ENCODE assay signal across 1 cellular context in the genomic region with DNA sequence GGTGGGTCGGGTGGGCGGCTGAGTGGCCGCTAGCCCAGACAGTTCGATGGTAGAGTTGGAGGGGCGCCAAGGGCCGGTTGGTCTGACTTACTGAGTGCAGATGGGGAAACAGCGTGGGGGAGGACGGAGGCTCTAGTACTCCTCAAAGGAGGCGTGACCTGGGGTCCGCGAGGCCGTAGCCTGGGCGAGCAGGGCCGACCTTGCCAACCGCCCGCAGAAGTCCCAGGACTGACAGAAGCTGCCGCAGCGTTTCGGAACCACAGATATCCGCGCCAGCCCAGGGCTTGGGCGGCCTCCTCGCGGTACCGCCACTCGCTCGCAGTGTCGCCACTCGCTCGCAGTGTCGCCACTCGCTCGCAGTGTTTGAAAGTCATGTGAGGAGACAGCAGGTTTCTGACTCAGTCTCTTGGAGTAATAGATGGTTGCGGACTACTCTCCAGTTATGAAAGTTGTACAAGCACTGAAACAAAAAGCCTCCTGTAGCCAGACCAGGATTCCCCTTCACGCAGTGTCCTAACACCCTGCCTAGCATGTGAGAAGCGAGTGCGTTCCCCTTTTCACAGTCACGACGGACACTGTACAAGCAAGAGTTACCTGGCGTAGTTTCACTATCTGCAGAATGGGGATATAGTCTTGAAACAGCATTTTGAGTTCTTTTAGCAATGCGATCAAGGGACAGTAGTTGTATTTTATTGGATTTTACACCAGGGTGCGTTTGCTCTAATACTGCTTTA.
TF ChIP-seq lines count a peak whose summit lies in the region.

No MANE protein-coding gene starts in this region.

TF ChIP-seq in HepG2, 621 proteins besides CTCF, POLR2A, EP300 and RAD21 (continues in another document):
- no peak for TF ChIP-seq TMF1 (CRISPR knock-in tag; IDR thresholded peaks at IDR 0.05; ENCODE audit: low read depth)
- TF ChIP-seq POGZ (CRISPR knock-in tag; IDR thresholded peaks at IDR 0.05): peak; percentile 18; the same call in 1 of the 2 replicates
- no peak for TF ChIP-seq SMARCC2 (IDR thresholded peaks at IDR 0.05)
- no peak for TF ChIP-seq CBX1 (IDR thresholded peaks at IDR 0.05; ENCODE audit: low read depth)
- 0 out of 2 replicates have a peak, but pooled peaks have one; percentile 34 for TF ChIP-seq ATF7-NPFF (CRISPR knock-in tag; IDR thresholded peaks at IDR 0.05; ENCODE audit: low read depth)
- no peak; the same call in 1 of the 2 replicates for TF ChIP-seq ZNF607 (CRISPR knock-in tag; IDR thresholded peaks at IDR 0.05; ENCODE audit: borderline replicate concordance)
- peak; percentile 75 for TF ChIP-seq ZNF605 (CRISPR knock-in tag; IDR thresholded peaks at IDR 0.05)
- peak; percentile 38; the same call in 1 of the 2 replicates for TF ChIP-seq PHF8 (CRISPR knock-in tag; IDR thresholded peaks at IDR 0.05)
- peak; percentile 36; the same call in 1 of the 2 replicates for TF ChIP-seq PHF20 (CRISPR knock-in tag; IDR thresholded peaks at IDR 0.05)
- TF ChIP-seq, protein P1, sequence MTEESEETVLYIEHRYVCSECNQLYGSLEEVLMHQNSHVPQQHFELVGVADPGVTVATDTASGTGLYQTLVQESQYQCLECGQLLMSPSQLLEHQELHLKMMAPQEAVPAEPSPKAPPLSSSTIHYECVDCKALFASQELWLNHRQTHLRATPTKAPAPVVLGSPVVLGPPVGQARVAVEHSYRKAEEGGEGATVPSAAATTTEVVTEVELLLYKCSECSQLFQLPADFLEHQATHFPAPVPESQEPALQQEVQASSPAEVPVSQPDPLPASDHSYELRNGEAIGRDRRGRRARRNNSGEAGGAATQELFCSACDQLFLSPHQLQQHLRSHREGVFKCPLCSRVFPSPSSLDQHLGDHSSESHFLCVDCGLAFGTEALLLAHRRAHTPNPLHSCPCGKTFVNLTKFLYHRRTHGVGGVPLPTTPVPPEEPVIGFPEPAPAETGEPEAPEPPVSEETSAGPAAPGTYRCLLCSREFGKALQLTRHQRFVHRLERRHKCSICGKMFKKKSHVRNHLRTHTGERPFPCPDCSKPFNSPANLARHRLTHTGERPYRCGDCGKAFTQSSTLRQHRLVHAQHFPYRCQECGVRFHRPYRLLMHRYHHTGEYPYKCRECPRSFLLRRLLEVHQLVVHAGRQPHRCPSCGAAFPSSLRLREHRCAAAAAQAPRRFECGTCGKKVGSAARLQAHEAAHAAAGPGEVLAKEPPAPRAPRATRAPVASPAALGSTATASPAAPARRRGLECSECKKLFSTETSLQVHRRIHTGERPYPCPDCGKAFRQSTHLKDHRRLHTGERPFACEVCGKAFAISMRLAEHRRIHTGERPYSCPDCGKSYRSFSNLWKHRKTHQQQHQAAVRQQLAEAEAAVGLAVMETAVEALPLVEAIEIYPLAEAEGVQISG (CRISPR knock-in tag; IDR thresholded peaks at IDR 0.05): no peak
- no peak for TF ChIP-seq PAWR (CRISPR knock-in tag; IDR thresholded peaks at IDR 0.05; ENCODE audit: borderline replicate concordance)
- TF ChIP-seq, protein P2, sequence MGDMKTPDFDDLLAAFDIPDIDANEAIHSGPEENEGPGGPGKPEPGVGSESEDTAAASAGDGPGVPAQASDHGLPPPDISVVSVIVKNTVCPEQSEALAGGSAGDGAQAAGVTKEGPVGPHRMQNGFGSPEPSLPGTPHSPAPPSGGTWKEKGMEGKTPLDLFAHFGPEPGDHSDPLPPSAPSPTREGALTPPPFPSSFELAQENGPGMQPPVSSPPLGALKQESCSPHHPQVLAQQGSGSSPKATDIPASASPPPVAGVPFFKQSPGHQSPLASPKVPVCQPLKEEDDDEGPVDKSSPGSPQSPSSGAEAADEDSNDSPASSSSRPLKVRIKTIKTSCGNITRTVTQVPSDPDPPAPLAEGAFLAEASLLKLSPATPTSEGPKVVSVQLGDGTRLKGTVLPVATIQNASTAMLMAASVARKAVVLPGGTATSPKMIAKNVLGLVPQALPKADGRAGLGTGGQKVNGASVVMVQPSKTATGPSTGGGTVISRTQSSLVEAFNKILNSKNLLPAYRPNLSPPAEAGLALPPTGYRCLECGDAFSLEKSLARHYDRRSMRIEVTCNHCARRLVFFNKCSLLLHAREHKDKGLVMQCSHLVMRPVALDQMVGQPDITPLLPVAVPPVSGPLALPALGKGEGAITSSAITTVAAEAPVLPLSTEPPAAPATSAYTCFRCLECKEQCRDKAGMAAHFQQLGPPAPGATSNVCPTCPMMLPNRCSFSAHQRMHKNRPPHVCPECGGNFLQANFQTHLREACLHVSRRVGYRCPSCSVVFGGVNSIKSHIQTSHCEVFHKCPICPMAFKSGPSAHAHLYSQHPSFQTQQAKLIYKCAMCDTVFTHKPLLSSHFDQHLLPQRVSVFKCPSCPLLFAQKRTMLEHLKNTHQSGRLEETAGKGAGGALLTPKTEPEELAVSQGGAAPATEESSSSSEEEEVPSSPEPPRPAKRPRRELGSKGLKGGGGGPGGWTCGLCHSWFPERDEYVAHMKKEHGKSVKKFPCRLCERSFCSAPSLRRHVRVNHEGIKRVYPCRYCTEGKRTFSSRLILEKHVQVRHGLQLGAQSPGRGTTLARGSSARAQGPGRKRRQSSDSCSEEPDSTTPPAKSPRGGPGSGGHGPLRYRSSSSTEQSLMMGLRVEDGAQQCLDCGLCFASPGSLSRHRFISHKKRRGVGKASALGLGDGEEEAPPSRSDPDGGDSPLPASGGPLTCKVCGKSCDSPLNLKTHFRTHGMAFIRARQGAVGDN (CRISPR knock-in tag; IDR thresholded peaks at IDR 0.05): peak; percentile 92
- TF ChIP-seq, protein P3, sequence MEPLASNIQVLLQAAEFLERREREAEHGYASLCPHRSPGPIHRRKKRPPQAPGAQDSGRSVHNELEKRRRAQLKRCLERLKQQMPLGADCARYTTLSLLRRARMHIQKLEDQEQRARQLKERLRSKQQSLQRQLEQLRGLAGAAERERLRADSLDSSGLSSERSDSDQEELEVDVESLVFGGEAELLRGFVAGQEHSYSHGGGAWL (CRISPR knock-in tag; IDR thresholded peaks at IDR 0.05): 0 out of 2 replicates have a peak, but pooled peaks have one; percentile 60
- TF ChIP-seq, protein P4, sequence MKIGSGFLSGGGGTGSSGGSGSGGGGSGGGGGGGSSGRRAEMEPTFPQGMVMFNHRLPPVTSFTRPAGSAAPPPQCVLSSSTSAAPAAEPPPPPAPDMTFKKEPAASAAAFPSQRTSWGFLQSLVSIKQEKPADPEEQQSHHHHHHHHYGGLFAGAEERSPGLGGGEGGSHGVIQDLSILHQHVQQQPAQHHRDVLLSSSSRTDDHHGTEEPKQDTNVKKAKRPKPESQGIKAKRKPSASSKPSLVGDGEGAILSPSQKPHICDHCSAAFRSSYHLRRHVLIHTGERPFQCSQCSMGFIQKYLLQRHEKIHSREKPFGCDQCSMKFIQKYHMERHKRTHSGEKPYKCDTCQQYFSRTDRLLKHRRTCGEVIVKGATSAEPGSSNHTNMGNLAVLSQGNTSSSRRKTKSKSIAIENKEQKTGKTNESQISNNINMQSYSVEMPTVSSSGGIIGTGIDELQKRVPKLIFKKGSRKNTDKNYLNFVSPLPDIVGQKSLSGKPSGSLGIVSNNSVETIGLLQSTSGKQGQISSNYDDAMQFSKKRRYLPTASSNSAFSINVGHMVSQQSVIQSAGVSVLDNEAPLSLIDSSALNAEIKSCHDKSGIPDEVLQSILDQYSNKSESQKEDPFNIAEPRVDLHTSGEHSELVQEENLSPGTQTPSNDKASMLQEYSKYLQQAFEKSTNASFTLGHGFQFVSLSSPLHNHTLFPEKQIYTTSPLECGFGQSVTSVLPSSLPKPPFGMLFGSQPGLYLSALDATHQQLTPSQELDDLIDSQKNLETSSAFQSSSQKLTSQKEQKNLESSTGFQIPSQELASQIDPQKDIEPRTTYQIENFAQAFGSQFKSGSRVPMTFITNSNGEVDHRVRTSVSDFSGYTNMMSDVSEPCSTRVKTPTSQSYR (CRISPR knock-in tag; IDR thresholded peaks at IDR 0.05; ENCODE audit: borderline replicate concordance): no peak
- no peak for TF ChIP-seq GPN1 (CRISPR knock-in tag; IDR thresholded peaks at IDR 0.05; ENCODE audit: borderline replicate concordance)
- no peak for TF ChIP-seq SP1 (IDR thresholded peaks at IDR 0.05)
- no peak for TF ChIP-seq SP1 (CRISPR knock-in tag; IDR thresholded peaks at IDR 0.05)
- TF ChIP-seq AGO2 (optimal IDR thresholded peaks at IDR 0.05; ENCODE audit: low read depth, low read length): no peak
- TF ChIP-seq RXRB (CRISPR knock-in tag; IDR thresholded peaks at IDR 0.05; ENCODE audit: borderline replicate concordance): no peak
- TF ChIP-seq, protein P5, sequence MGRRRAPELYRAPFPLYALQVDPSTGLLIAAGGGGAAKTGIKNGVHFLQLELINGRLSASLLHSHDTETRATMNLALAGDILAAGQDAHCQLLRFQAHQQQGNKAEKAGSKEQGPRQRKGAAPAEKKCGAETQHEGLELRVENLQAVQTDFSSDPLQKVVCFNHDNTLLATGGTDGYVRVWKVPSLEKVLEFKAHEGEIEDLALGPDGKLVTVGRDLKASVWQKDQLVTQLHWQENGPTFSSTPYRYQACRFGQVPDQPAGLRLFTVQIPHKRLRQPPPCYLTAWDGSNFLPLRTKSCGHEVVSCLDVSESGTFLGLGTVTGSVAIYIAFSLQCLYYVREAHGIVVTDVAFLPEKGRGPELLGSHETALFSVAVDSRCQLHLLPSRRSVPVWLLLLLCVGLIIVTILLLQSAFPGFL (CRISPR knock-in tag; IDR thresholded peaks at IDR 0.05): no peak
- TF ChIP-seq, protein P6, sequence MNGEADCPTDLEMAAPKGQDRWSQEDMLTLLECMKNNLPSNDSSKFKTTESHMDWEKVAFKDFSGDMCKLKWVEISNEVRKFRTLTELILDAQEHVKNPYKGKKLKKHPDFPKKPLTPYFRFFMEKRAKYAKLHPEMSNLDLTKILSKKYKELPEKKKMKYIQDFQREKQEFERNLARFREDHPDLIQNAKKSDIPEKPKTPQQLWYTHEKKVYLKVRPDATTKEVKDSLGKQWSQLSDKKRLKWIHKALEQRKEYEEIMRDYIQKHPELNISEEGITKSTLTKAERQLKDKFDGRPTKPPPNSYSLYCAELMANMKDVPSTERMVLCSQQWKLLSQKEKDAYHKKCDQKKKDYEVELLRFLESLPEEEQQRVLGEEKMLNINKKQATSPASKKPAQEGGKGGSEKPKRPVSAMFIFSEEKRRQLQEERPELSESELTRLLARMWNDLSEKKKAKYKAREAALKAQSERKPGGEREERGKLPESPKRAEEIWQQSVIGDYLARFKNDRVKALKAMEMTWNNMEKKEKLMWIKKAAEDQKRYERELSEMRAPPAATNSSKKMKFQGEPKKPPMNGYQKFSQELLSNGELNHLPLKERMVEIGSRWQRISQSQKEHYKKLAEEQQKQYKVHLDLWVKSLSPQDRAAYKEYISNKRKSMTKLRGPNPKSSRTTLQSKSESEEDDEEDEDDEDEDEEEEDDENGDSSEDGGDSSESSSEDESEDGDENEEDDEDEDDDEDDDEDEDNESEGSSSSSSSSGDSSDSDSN (CRISPR knock-in tag; IDR thresholded peaks at IDR 0.05): peak; percentile 74; the same call in 1 of the 2 replicates
- TF ChIP-seq, protein P7, sequence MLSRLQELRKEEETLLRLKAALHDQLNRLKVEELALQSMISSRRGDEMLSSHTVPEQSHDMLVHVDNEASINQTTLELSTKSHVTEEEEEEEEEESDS (CRISPR knock-in tag; IDR thresholded peaks at IDR 0.05; ENCODE audit: borderline replicate concordance): no peak
- TF ChIP-seq ZBTB3 (CRISPR knock-in tag; IDR thresholded peaks at IDR 0.05; ENCODE audit: borderline replicate concordance, low read depth): no peak
- TF ChIP-seq, protein P8, sequence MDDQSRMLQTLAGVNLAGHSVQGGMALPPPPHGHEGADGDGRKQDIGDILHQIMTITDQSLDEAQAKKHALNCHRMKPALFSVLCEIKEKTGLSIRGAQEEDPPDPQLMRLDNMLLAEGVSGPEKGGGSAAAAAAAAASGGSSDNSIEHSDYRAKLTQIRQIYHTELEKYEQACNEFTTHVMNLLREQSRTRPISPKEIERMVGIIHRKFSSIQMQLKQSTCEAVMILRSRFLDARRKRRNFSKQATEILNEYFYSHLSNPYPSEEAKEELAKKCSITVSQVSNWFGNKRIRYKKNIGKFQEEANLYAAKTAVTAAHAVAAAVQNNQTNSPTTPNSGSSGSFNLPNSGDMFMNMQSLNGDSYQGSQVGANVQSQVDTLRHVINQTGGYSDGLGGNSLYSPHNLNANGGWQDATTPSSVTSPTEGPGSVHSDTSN (CRISPR knock-in tag; IDR thresholded peaks at IDR 0.05; ENCODE audit: borderline replicate concordance): no peak
- TF ChIP-seq ZNF337 (CRISPR knock-in tag; IDR thresholded peaks at IDR 0.05; ENCODE audit: borderline replicate concordance, low read depth): no peak
- TF ChIP-seq MZF1 (CRISPR knock-in tag; IDR thresholded peaks at IDR 0.05; ENCODE audit: borderline replicate concordance): no peak
- TF ChIP-seq HOXA5 (CRISPR knock-in tag; IDR thresholded peaks at IDR 0.05): peak; percentile 57; the same call in 1 of the 2 replicates
- peak; percentile 69; the same call in 1 of the 2 replicates for TF ChIP-seq ZNF274 (CRISPR knock-in tag; IDR thresholded peaks at IDR 0.05)
- TF ChIP-seq, protein P9, sequence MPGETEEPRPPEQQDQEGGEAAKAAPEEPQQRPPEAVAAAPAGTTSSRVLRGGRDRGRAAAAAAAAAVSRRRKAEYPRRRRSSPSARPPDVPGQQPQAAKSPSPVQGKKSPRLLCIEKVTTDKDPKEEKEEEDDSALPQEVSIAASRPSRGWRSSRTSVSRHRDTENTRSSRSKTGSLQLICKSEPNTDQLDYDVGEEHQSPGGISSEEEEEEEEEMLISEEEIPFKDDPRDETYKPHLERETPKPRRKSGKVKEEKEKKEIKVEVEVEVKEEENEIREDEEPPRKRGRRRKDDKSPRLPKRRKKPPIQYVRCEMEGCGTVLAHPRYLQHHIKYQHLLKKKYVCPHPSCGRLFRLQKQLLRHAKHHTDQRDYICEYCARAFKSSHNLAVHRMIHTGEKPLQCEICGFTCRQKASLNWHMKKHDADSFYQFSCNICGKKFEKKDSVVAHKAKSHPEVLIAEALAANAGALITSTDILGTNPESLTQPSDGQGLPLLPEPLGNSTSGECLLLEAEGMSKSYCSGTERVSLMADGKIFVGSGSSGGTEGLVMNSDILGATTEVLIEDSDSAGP (CRISPR knock-in tag; IDR thresholded peaks at IDR 0.05; ENCODE audit: borderline replicate concordance): no peak; the same call in 1 of the 2 replicates
- TF ChIP-seq, protein P10, sequence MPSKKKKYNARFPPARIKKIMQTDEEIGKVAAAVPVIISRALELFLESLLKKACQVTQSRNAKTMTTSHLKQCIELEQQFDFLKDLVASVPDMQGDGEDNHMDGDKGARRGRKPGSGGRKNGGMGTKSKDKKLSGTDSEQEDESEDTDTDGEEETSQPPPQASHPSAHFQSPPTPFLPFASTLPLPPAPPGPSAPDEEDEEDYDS (CRISPR knock-in tag; IDR thresholded peaks at IDR 0.05): no peak
- peak; percentile 91 for TF ChIP-seq KMT2B (CRISPR knock-in tag; IDR thresholded peaks at IDR 0.05)
- TF ChIP-seq, protein P11, sequence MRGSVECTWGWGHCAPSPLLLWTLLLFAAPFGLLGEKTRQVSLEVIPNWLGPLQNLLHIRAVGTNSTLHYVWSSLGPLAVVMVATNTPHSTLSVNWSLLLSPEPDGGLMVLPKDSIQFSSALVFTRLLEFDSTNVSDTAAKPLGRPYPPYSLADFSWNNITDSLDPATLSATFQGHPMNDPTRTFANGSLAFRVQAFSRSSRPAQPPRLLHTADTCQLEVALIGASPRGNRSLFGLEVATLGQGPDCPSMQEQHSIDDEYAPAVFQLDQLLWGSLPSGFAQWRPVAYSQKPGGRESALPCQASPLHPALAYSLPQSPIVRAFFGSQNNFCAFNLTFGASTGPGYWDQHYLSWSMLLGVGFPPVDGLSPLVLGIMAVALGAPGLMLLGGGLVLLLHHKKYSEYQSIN (CRISPR knock-in tag; IDR thresholded peaks at IDR 0.05; ENCODE audit: borderline replicate concordance): no peak
- TF ChIP-seq ZNF263 (CRISPR knock-in tag; IDR thresholded peaks at IDR 0.05): peak; percentile 98
- peak; percentile 94 for TF ChIP-seq KMT2A (CRISPR knock-in tag; IDR thresholded peaks at IDR 0.05)
- TF ChIP-seq SMAD1 (CRISPR knock-in tag; IDR thresholded peaks at IDR 0.05; ENCODE audit: borderline replicate concordance, low read depth): no peak
- TF ChIP-seq, protein P12, sequence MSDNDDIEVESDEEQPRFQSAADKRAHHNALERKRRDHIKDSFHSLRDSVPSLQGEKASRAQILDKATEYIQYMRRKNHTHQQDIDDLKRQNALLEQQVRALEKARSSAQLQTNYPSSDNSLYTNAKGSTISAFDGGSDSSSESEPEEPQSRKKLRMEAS (IDR thresholded peaks at IDR 0.05): peak; percentile 33
